Comparison of ENCODE assay signal across 33 cellular contexts in the genomic region with DNA sequence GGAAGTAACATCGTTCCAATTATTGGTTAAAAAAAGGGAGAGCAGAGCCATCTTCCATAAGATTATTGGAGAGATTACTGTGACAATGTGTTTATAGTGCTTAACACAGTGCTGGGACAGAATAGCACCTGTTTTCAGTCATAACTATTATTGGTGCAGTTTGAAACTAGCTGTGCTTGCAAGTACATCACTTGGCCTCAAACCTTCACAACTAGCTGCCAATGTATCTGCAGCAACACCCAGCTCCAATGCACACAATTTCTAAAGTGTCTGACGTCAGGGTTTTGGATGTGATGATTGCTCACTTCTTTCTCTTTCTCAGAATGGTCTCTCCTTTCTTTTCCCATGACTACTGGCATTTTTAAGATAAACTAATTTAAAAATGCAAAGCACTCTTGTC.
"Had no signal": no experiment of that assay in that cellular context is flagged by ENCODE, and none has a peak within 500 bp of the region (broad histone marks: within the 10 kb centered on the region; RNA-seq: fewer than 3 reads in every experiment).

No MANE protein-coding gene starts in this region.

- H3K4me1 Mint-ChIP-seq: activated B cell treated with CpG ODN at 0.5 μM for 24 hours; activated T-helper 17 cell treated with anti-CD3 and anti-CD28 coated beads, Interleukin-2, amount 50 U/mL, for 72 hours; endodermal cell had no signal

- H3K9me3 Mint-ChIP-seq: activated B cell treated with CpG ODN at 0.5 μM for 24 hours; activated CD8-positive, alpha-beta T cell treated with anti-CD3 and anti-CD28 coated beads for 36 hours; activated T-cell treated with anti-CD3 and anti-CD28 coated beads, Interleukin-2, amount 50 U/mL, for 4 hours; activated T-helper 17 cell treated with anti-CD3 and anti-CD28 coated beads, Interleukin-2, amount 50 U/mL, for 72 hours; central memory CD8-positive, alpha-beta T cell; dendritic cell treated with granulocyte-macrophage colony-stimulating factor and Interleukin-4, amounts not matched to agents 40 ng/mL and 50 ng/mL, for 4 days; endodermal cell had no signal

- H3K4me1 ChIP-seq: heart left ventricle had no signal

- H3K36me3 ChIP-seq: brain microvascular endothelial cell, heart left ventricle, WERI-Rb-1 had no signal

- H3K27me3 Mint-ChIP-seq: activated naive CD8-positive, alpha-beta T cell; activated T-helper 17 cell treated with anti-CD3 and anti-CD28 coated beads, Interleukin-2, amount 50 U/mL, for 72 hours; dendritic cell treated with granulocyte-macrophage colony-stimulating factor and Interleukin-4, amounts not matched to agents 40 ng/mL and 50 ng/mL, for 4 days had no signal

- ATAC-seq: activated CD4-positive, CD25-positive, alpha-beta regulatory T cell treated with anti-CD3 and anti-CD28 coated beads, Interleukin-2, amount 50 U/mL, for 24 hours; activated CD8-positive, alpha-beta T cell treated with anti-CD3 and anti-CD28 coated beads for 36 hours; activated T-cell treated with anti-CD3 and anti-CD28 coated beads, Interleukin-2, amount 50 U/mL, for 4 hours; activated T-helper 17 cell treated with anti-CD3 and anti-CD28 coated beads, Interleukin-2, amount 50 U/mL, for 72 hours; esophagus mucosa had no signal

- H3K27ac Mint-ChIP-seq: activated B cell treated with CpG ODN at 0.5 μM for 24 hours; activated CD8-positive, alpha-beta T cell treated with anti-CD3 and anti-CD28 coated beads for 36 hours; activated T-helper 17 cell treated with anti-CD3 and anti-CD28 coated beads, Interleukin-2, amount 50 U/mL, for 72 hours; dendritic cell treated with granulocyte-macrophage colony-stimulating factor and Interleukin-4, amounts not matched to agents 40 ng/mL and 50 ng/mL, for 4 days; endodermal cell; T-helper 1 cell treated with Interleukin-12 subunit alpha and Interleukin-12 subunit beta and Interleukin-4 antibody, amounts not matched to agents 30 μg/mL and 1 μg/mL, for 36 hours had no signal

- H3K27ac ChIP-seq: brain microvascular endothelial cell, coronary artery, dorsolateral prefrontal cortex, heart left ventricle, WERI-Rb-1 had no signal

- DNase-seq: activated B cell treated with CpG ODN at 0.5 μM for 24 hours; activated CD4-positive, alpha-beta T cell treated with anti-CD3 and anti-CD28 coated beads for 48 hours; activated CD4-positive, alpha-beta T cell treated with anti-CD3 and anti-CD28 coated beads, Interleukin-2, amount 50 U/mL, for 1 hour; activated CD4-positive, alpha-beta T cell treated with anti-CD3 and anti-CD28 coated beads, Interleukin-2, amount 50 U/mL, for 48 hours; activated CD8-positive, alpha-beta memory T cell treated with anti-CD3 and anti-CD28 coated beads for 24 hours; activated CD8-positive, alpha-beta T cell treated with anti-CD3 and anti-CD28 coated beads for 36 hours; activated effector memory CD4-positive, alpha-beta T cell treated with Interleukin-2 at 50 U/mL for 16 hours; activated gamma-delta T cell treated with Interleukin-2 at 50 U/mL for 16 hours; activated naive CD4-positive, alpha-beta T cell treated with anti-CD3 and anti-CD28 coated beads, Interleukin-2, amount 50 U/mL, for 16 hours; activated naive CD4-positive, alpha-beta T cell treated with Interleukin-2 at 50 U/mL for 16 hours; activated T-cell treated with anti-CD3 and anti-CD28 coated beads, Interleukin-2, amount 50 U/mL, for 4 hours; amniotic stem cell; anterior cingulate cortex; brain microvascular endothelial cell; dorsolateral prefrontal cortex; effector memory CD4-positive, alpha-beta T cell; endodermal cell; foreskin fibroblast; glutamatergic neuron; heart left ventricle; T-helper 9 cell; WERI-Rb-1 had no signal

- H3K4me3 ChIP-seq: coronary artery, dorsolateral prefrontal cortex, heart left ventricle had no signal

- FAIRE-seq: astrocyte, bronchial epithelial cell, frontal cortex had no signal

- H3K4me3 Mint-ChIP-seq: activated B cell treated with CpG ODN at 0.5 μM for 24 hours; activated CD8-positive, alpha-beta T cell treated with anti-CD3 and anti-CD28 coated beads for 36 hours; activated naive CD8-positive, alpha-beta T cell; activated T-cell treated with anti-CD3 and anti-CD28 coated beads, Interleukin-2, amount 50 U/mL, for 4 hours; activated T-helper 17 cell treated with anti-CD3 and anti-CD28 coated beads, Interleukin-2, amount 50 U/mL, for 72 hours; central memory CD8-positive, alpha-beta T cell; dendritic cell treated with granulocyte-macrophage colony-stimulating factor and Interleukin-4, amounts not matched to agents 40 ng/mL and 50 ng/mL, for 4 days; endodermal cell; T-helper 1 cell treated with Interleukin-12 subunit alpha and Interleukin-12 subunit beta and Interleukin-4 antibody, amounts not matched to agents 30 μg/mL and 1 μg/mL, for 36 hours had no signal

- H3K27me3 ChIP-seq: brain microvascular endothelial cell had no signal
